In genomic region chr6:169240125-169240524, GRCh38 we compare ENCODE assay signal across 26 cellular contexts. TPM values are rescaled to one million over a fixed set of nuclear protein-coding genes. Genes with fewer than 3 reads are reported as not detected.
A peak's percentile ranks its signal among the peaks of the same experiment; 100 is the strongest.
DNase-seq lines count a peak whose midpoint lies in the region; ATAC-seq and TF ChIP-seq lines count a peak whose summit lies in the region.
"Had no signal": no experiment of that assay in that cellular context is flagged by ENCODE, and none has a peak within 500 bp of the region (broad histone marks: within the 10 kb centered on the region; RNA-seq: fewer than 3 reads in every experiment).

No MANE protein-coding gene starts in this region.

- 16 to 23% methylated on average over 11 of the region's 11 CpGs for WGBS in body of pancreas, 2 donors

- TF ChIP-seq CTCF in body of pancreas (IDR thresholded peaks at IDR 0.05) (no peak), A673 (conservative IDR thresholded peaks at IDR 0.05; ENCODE audit: low read depth, low read length) (no peak)

- H3K9me3 ChIP-seq in body of pancreas (no peaks in the 10 kb centered on the region), A673 (ENCODE audit: low read depth, low read length, poor library complexity, severe bottlenecking) (no peaks in the 10 kb centered on the region)
- H3K9me3 ChIP-seq: A549, BE2C, Caco-2, right lobe of liver had no signal

- intact Hi-C loops in body of pancreas (cut with DNase I), result no loop called here
- intact Hi-C loops in head of caudate nucleus (cut with DNase I), result no loop called here
- intact Hi-C loops in posterior vena cava (cut with DNase I), result no loop called here
- intact Hi-C loops in A673 (cut with micrococcal nuclease; ENCODE audit: unreplicated experiment), result no loop called here

- H3K27me3 ChIP-seq in body of pancreas, result no peaks in the 10 kb centered on the region
- no peaks in the 10 kb centered on the region for H3K27me3 ChIP-seq in A673 (replicated peaks; ENCODE audit: insufficient read depth, low read depth, low read length, poor library complexity)
- H3K27me3 ChIP-seq: BE2C, cardiac muscle cell, right lobe of liver had no signal

- TF ChIP-seq POLR2A in body of pancreas (IDR thresholded peaks at IDR 0.05), result no peak

- no peaks in the 10 kb centered on the region for H3K4me1 ChIP-seq in body of pancreas
- H3K4me1 ChIP-seq in A673 (ENCODE audit: insufficient read depth, low read length, poor library complexity, severe bottlenecking), result no peaks in the 10 kb centered on the region
- H3K4me1 ChIP-seq: A549, BE2C, parathyroid adenoma, right lobe of liver had no signal

- ATAC-seq in body of pancreas (peak; percentile 33), GM21528 (IDR thresholded peaks at IDR 0.05; ENCODE audit: low FRiP score, unreplicated experiment) (no peak)
- ATAC-seq: A549; activated T-cell treated with anti-CD3 and anti-CD28 coated beads, Interleukin-2, amount 50 U/mL, for 4 hours; naive thymus-derived CD4-positive, alpha-beta T cell; right lobe of liver; T-helper 17 cell had no signal

- POLR2A ChIA-PET in A673 (lab: Charles Lee; ENCODE audit: low non-redundant PET), result no interaction called here

- DNase-seq in C1 segment of cervical spinal cord (lab: John Stamatoyannopoulos, UW) (peak in 8 of 14 donors; percentile 14 to 83 (median 34)), body of pancreas (no peak), head of caudate nucleus (peak in 25 of 42 donors; percentile 32 to 80 (median 57)), posterior vena cava (ENCODE audit: low spot score) (peak; percentile 75), A673 (ENCODE audit: low spot score) (no peak), T-helper 2 cell (no peak)
- DNase-seq in NK-92 treated with Interleukin-12 subunit alpha and Interleukin-12 subunit beta, amount 100 ng/mL, for 24 hours (lab: John Stamatoyannopoulos, UW), result no peak
- DNase-seq: activated CD4-positive, alpha-beta T cell treated with anti-CD3 and anti-CD28 coated beads for 4 hours; activated T-cell treated with anti-CD3 and anti-CD28 coated beads, Interleukin-2, amount 50 U/mL, for 4 hours; BE2C; Caco-2; DND-41; H7; naive thymus-derived CD4-positive, alpha-beta T cell; NCI-H1092 treated with DMSO at 0.1 percent for 48 hours; NCI-H187 treated with DMSO at 0.1 percent for 48 hours; NCI-H69; right lobe of liver; RPMI8226; stimulated activated naive CD8-positive, alpha-beta T cell treated with anti-CD3 and anti-CD28 coated beads, Interleukin-15, amount 100 ng/mL, for 72 hours; T-helper 17 cell had no signal

- CTCF ChIA-PET in A673 (lab: Charles Lee), result no interaction called here

- H3K27ac ChIP-seq in body of pancreas, result no peak overlapping the region
- H3K27ac ChIP-seq in A673 (ENCODE audit: low read depth, low read length, poor library complexity, severe bottlenecking), result no peak overlapping the region
- H3K27ac ChIP-seq: cardiac muscle cell, HL-60, parathyroid adenoma, right lobe of liver had no signal

- BruUV-seq in A673 (replicated peaks; lab: Mats Ljungman, UMichigan), result no TSS peak

- H3K36me3 ChIP-seq in body of pancreas (replicated peaks in 1 of 2; ENCODE audit: insufficient read depth in 1 of 2, low read depth in 2 of 2) (no peaks in the 10 kb centered on the region), A673 (ENCODE audit: insufficient read depth, low read length, poor library complexity, severe bottlenecking) (no peaks in the 10 kb centered on the region)
- H3K36me3 ChIP-seq: BE2C, cardiac muscle cell, right lobe of liver had no signal

- H3K4me3 ChIP-seq in body of pancreas, result no peak overlapping the region
- H3K4me3 ChIP-seq in A673 (ENCODE audit: low read depth, low read length, poor library complexity, severe bottlenecking), result no peak overlapping the region
- H3K4me3 ChIP-seq: A549, cardiac muscle cell, right lobe of liver had no signal

RNA-seq across cellular contexts. Expression of gene THBS2, which starts 13.5 kb away (rescaled TPM):
- 1 to 10 TPM; 8.9 to 9.6 TPM for total RNA-seq in body of pancreas
- 100 to 1,000 TPM; 358 to 373 TPM for total RNA-seq in posterior vena cava
- 0.13 and 0.66 TPM in 2 replicates for total RNA-seq in A673 (2021)
- total RNA-seq: naive thymus-derived CD4-positive, alpha-beta T cell; T-helper 17 cell had no signal

Comparison
In these comparisons a context has a peak if more than half of its experiments do, and no peak if none do; other contexts are left out.
1. DNase-seq: peak in C1 segment of cervical spinal cord (8 of 14), head of caudate nucleus (25 of 42) and posterior vena cava (single experiment); none in body of pancreas (0 of 4), NK-92 treated with Interleukin-12 subunit alpha and Interleukin-12 subunit beta, amount 100 ng/mL, for 24 hours (single experiment), A673 (single experiment) and T-helper 2 cell (0 of 5).
2. RNA of gene THBS2, which starts 13.5 kb away (total RNA-seq): 358 to 373 TPM in posterior vena cava; 8.9 to 9.6 TPM in body of pancreas and 0.13 to 0.66 TPM in A673; every median in the first group is over 10 times any median in the second.